Comparison of ENCODE assay signal across 8 cellular contexts in genomic region chr10:36725581-36726520, GRCh38.
DNase-seq lines count a peak whose midpoint lies in the region; ATAC-seq and TF ChIP-seq lines count a peak whose summit lies in the region.

No MANE protein-coding gene starts in this region.

- in situ Hi-C loops in GM13977 (cut with MboI; ENCODE audit: low pct_unique_long_range_greater_than_20kb, low sequenced_read_pairs, unreplicated experiment), result no loop called here

- H3K27me3 ChIP-seq in right cardiac atrium (ENCODE audit: control insufficient read depth, insufficient read depth), result no peaks in the 10 kb centered on the region

- DNase-seq in AG20443 (ENCODE audit: low spot score) (peak; percentile 76), LNCaP clone FGC (ENCODE audit: low read depth) (peak; percentile 18), SW480 (ENCODE audit: low spot score) (peak; percentile 36), right cardiac atrium (peak; percentile 41 to 66 (median 61)), superior temporal gyrus (ENCODE audit: extremely low spot score) (peak; percentile 62), GM13977 (ENCODE audit: low spot score) (no peak), DMS79 (lab: John Stamatoyannopoulos, UW) (no peak)

- H3K27ac ChIP-seq in right cardiac atrium (ENCODE audit: low read length), result no peak overlapping the region

- H3K4me1 ChIP-seq in right cardiac atrium (ENCODE audit: control insufficient read depth, insufficient read depth, low read length), result no peaks in the 10 kb centered on the region

- H3K9me3 ChIP-seq in right cardiac atrium (ENCODE audit: control insufficient read depth, low read length), result no peaks in the 10 kb centered on the region

- TF ChIP-seq CTCF in LNCaP clone FGC (IDR thresholded peaks at IDR 0.05; ENCODE audit: control insufficient read depth, extremely low read depth, insufficient read depth) (peak; percentile 68), GM13977 (IDR thresholded peaks at IDR 0.05; ENCODE audit: extremely low read depth, insufficient read depth, missing control alignments) (no peak)

- intact Hi-C loops in right cardiac atrium (cut with DNase I), result no loop called here

- H3K4me3 ChIP-seq in LNCaP clone FGC (ENCODE audit: low read depth, low read length) (no peak overlapping the region), right cardiac atrium (ENCODE audit: low read length) (no peak overlapping the region)

- WGBS in right cardiac atrium, result 77% methylated on average over 6 of the region's 6 CpGs

- ATAC-seq in right cardiac atrium (peak; percentile 75 to 79), HG03095 (IDR thresholded peaks at IDR 0.05; ENCODE audit: unreplicated experiment) (no peak)

Comparison
In these comparisons a context has a peak if more than half of its experiments do, and no peak if none do; other contexts are left out.
1. DNase-seq: peak in AG20443 (single experiment), LNCaP clone FGC (single experiment), SW480 (single experiment), right cardiac atrium (3 of 3) and superior temporal gyrus (single experiment); none in GM13977 (single experiment) and DMS79 (single experiment).